18 cellular contexts compared by ENCODE assay signal in the genomic region with DNA sequence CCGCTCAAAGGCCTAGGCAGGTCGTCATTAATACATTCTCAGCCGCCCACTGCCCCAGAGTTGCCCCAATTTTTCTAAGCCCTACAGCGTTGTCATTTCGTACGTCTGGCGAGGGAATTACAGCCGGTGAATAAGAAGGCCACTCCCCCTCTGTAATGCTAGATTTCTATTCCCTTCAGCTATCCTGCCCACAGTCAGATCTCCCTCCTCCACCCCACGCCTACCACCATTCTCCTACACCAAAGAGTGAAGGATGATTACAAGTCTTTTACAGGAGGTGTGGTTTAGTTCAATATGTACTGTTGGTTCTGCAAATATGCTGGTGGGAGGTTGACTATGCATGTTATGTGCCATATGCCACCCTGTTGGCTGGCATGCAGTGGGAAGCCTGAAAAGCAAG.
A peak's percentile ranks its signal among the peaks of the same experiment; 100 is the strongest.
DNase-seq lines count a peak whose midpoint lies in the region; ATAC-seq and TF ChIP-seq lines count a peak whose summit lies in the region.
"Had no signal": no experiment of that assay in that cellular context is flagged by ENCODE, and none has a peak within 500 bp of the region (broad histone marks: within the 10 kb centered on the region; RNA-seq: fewer than 3 reads in every experiment).

No MANE protein-coding gene starts in this region.

- no peaks in the 10 kb centered on the region for H3K36me3 ChIP-seq in parathyroid adenoma (ENCODE audit: control insufficient read depth, insufficient read depth, low read length)
- H3K36me3 ChIP-seq: ovary had no signal

- H3K4me3 ChIP-seq in coronary artery (peak overlapping the region; percentile 45), parathyroid adenoma (ENCODE audit: low read depth, low read length) (no peak overlapping the region)
- H3K4me3 ChIP-seq: dorsolateral prefrontal cortex, K562, ovary had no signal

- no peak for TF ChIP-seq CTCF in coronary artery (IDR thresholded peaks at IDR 0.05)
- TF ChIP-seq CTCF in parathyroid adenoma (IDR thresholded peaks at IDR 0.05): no peak
- TF ChIP-seq CTCF in WTC11 (IDR thresholded peaks at IDR 0.05): no peak

- no peaks in the 10 kb centered on the region; the same call in 1 of the 2 replicates for H3K27me3 Mint-ChIP-seq in WTC11 (ENCODE audit: low read depth)

- peaks cover 17% of the 10 kb centered on the region for H3K9me3 Mint-ChIP-seq in WTC11

- H3K79me2 ChIP-seq in parathyroid adenoma: no peaks in the 10 kb centered on the region

- H3K4me3 Mint-ChIP-seq in WTC11: no peak overlapping the region
- H3K4me3 Mint-ChIP-seq: B cell had no signal

- no peak overlapping the region for H3K4me2 ChIP-seq in parathyroid adenoma (ENCODE audit: low read length)

- peak overlapping the region; percentile 13 for H2AFZ ChIP-seq in parathyroid adenoma

- H3K4me1 ChIP-seq in parathyroid adenoma: peaks cover 10% of the 10 kb centered on the region

- CTCF ChIA-PET in WTC11 (lab: Charles Lee): interaction anchor here (0.6 kb wide), 1 partner anchor 109 kb away, joined by 3 read pairs; no protein-coding TSS in a partner anchor

- DNase-seq in Daoy (ENCODE audit: low read depth) (peak; percentile 57), NCI-H748 treated with DMSO at 0.1 percent for 48 hours (lab: John Stamatoyannopoulos, UW) (peak; percentile 14), coronary artery (ENCODE audit: low spot score) (no peak), Kasumi-1 (lab: John Stamatoyannopoulos, UW) (no peak), COLO668 (lab: John Stamatoyannopoulos, UW; ENCODE audit: unreplicated experiment) (no peak), WTC11 (ENCODE audit: low spot score) (no peak), NCI-H2107 treated with DMSO at 0.1 percent for 48 hours (lab: John Stamatoyannopoulos, UW; ENCODE audit: unreplicated experiment) (no peak)
- DNase-seq: activated CD8-positive, alpha-beta memory T cell treated with anti-CD3 and anti-CD28 coated beads, Interleukin-2, amount 50 U/mL, for 4 hours; DMS53; mesenchymal stem cell; NCI-H1930; ovary; stimulated activated CD4-positive, alpha-beta T cell treated with anti-CD3 and anti-CD28 coated beads, Interleukin-1b, Interleukin-23, amount 100 ng/mL, for 48 hours; SW 1271 had no signal

- no peak overlapping the region for H3K27ac Mint-ChIP-seq in WTC11
- H3K27ac Mint-ChIP-seq: B cell had no signal

- H3K27ac ChIP-seq in coronary artery (no peak overlapping the region), parathyroid adenoma (peak overlapping the region; percentile 62)
- H3K27ac ChIP-seq: ovary had no signal

- peaks cover 3% of the 10 kb centered on the region for H3K4me1 Mint-ChIP-seq in WTC11
- H3K4me1 Mint-ChIP-seq: B cell had no signal

- no peaks in the 10 kb centered on the region for H3K9me3 ChIP-seq in parathyroid adenoma (ENCODE audit: control insufficient read depth, low read length)
- H3K9me3 ChIP-seq: ovary had no signal

- no peaks in the 10 kb centered on the region for H3K27me3 ChIP-seq in parathyroid adenoma (ENCODE audit: control insufficient read depth, insufficient read depth, low read length)
- H3K27me3 ChIP-seq: dorsolateral prefrontal cortex, ovary had no signal

- no peak overlapping the region for H3K9ac ChIP-seq in parathyroid adenoma

- POLR2A ChIA-PET in WTC11 (lab: Charles Lee): no interaction called here

- no peaks in the 10 kb centered on the region for H3K36me3 Mint-ChIP-seq in WTC11

- no peak for ATAC-seq in WTC11
- ATAC-seq: K562 had no signal

TF ChIP-seq in WTC11, 78 proteins besides CTCF, POLR2A, EP300 and RAD21 (continues in another document):
- TF ChIP-seq NFATC4 (CRISPR knock-in tag; IDR thresholded peaks at IDR 0.05) (no peak), FOXK1 (CRISPR knock-in tag; IDR thresholded peaks at IDR 0.05) (no peak), NR1H2 (CRISPR knock-in tag; IDR thresholded peaks at IDR 0.05) (no peak), SP1 (CRISPR knock-in tag; conservative IDR thresholded peaks at IDR 0.05) (no peak), ZNF396 (CRISPR knock-in tag; IDR thresholded peaks at IDR 0.05; ENCODE audit: borderline replicate concordance) (no peak)
- TF ChIP-seq, protein P1, sequence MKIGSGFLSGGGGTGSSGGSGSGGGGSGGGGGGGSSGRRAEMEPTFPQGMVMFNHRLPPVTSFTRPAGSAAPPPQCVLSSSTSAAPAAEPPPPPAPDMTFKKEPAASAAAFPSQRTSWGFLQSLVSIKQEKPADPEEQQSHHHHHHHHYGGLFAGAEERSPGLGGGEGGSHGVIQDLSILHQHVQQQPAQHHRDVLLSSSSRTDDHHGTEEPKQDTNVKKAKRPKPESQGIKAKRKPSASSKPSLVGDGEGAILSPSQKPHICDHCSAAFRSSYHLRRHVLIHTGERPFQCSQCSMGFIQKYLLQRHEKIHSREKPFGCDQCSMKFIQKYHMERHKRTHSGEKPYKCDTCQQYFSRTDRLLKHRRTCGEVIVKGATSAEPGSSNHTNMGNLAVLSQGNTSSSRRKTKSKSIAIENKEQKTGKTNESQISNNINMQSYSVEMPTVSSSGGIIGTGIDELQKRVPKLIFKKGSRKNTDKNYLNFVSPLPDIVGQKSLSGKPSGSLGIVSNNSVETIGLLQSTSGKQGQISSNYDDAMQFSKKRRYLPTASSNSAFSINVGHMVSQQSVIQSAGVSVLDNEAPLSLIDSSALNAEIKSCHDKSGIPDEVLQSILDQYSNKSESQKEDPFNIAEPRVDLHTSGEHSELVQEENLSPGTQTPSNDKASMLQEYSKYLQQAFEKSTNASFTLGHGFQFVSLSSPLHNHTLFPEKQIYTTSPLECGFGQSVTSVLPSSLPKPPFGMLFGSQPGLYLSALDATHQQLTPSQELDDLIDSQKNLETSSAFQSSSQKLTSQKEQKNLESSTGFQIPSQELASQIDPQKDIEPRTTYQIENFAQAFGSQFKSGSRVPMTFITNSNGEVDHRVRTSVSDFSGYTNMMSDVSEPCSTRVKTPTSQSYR (CRISPR knock-in tag; IDR thresholded peaks at IDR 0.05): no peak
- TF ChIP-seq, protein P2, sequence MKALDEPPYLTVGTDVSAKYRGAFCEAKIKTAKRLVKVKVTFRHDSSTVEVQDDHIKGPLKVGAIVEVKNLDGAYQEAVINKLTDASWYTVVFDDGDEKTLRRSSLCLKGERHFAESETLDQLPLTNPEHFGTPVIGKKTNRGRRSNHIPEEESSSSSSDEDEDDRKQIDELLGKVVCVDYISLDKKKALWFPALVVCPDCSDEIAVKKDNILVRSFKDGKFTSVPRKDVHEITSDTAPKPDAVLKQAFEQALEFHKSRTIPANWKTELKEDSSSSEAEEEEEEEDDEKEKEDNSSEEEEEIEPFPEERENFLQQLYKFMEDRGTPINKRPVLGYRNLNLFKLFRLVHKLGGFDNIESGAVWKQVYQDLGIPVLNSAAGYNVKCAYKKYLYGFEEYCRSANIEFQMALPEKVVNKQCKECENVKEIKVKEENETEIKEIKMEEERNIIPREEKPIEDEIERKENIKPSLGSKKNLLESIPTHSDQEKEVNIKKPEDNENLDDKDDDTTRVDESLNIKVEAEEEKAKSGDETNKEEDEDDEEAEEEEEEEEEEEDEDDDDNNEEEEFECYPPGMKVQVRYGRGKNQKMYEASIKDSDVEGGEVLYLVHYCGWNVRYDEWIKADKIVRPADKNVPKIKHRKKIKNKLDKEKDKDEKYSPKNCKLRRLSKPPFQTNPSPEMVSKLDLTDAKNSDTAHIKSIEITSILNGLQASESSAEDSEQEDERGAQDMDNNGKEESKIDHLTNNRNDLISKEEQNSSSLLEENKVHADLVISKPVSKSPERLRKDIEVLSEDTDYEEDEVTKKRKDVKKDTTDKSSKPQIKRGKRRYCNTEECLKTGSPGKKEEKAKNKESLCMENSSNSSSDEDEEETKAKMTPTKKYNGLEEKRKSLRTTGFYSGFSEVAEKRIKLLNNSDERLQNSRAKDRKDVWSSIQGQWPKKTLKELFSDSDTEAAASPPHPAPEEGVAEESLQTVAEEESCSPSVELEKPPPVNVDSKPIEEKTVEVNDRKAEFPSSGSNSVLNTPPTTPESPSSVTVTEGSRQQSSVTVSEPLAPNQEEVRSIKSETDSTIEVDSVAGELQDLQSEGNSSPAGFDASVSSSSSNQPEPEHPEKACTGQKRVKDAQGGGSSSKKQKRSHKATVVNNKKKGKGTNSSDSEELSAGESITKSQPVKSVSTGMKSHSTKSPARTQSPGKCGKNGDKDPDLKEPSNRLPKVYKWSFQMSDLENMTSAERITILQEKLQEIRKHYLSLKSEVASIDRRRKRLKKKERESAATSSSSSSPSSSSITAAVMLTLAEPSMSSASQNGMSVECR (CRISPR knock-in tag; IDR thresholded peaks at IDR 0.05; ENCODE audit: borderline replicate concordance): no peak
- TF ChIP-seq, protein P3, sequence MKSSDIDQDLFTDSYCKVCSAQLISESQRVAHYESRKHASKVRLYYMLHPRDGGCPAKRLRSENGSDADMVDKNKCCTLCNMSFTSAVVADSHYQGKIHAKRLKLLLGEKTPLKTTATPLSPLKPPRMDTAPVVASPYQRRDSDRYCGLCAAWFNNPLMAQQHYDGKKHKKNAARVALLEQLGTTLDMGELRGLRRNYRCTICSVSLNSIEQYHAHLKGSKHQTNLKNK (CRISPR knock-in tag; IDR thresholded peaks at IDR 0.05): no peak

Comparison
In these comparisons a context has a peak if more than half of its experiments do, and no peak if none do; other contexts are left out.
1. DNase-seq: peak in Daoy (single experiment) and NCI-H748 treated with DMSO at 0.1 percent for 48 hours (single experiment); none in coronary artery (single experiment), Kasumi-1 (0 of 2), COLO668 (single experiment), WTC11 (single experiment) and NCI-H2107 treated with DMSO at 0.1 percent for 48 hours (single experiment).